26 cellular contexts compared by ENCODE assay signal in genomic region chr3:102017784-102018183, GRCh38.
A peak's percentile ranks its signal among the peaks of the same experiment; 100 is the strongest.
DNase-seq lines count a peak whose midpoint lies in the region; ATAC-seq, FAIRE-seq and TF ChIP-seq lines count a peak whose summit lies in the region.
"Had no signal": no experiment of that assay in that cellular context is flagged by ENCODE, and none has a peak within 500 bp of the region (broad histone marks: within the 10 kb centered on the region; RNA-seq: fewer than 3 reads in every experiment).

No MANE protein-coding gene starts in this region.

- no peak for TF ChIP-seq CTCF in natural killer cell (IDR thresholded peaks at IDR 0.05)
- TF ChIP-seq CTCF in colonic mucosa (IDR thresholded peaks at IDR 0.05): no peak
- TF ChIP-seq CTCF in transverse colon (IDR thresholded peaks at IDR 0.05): no peak

- H3K9me3 Mint-ChIP-seq in activated T-helper 17 cell treated with anti-CD3 and anti-CD28 coated beads, Interleukin-2, amount 50 U/mL, for 72 hours: peaks cover 1% of the 10 kb centered on the region
- no peaks in the 10 kb centered on the region for H3K9me3 Mint-ChIP-seq in natural killer cell

- H3K9ac ChIP-seq in colonic mucosa (ENCODE audit: low read depth in 2 of 2, low read length in 2 of 2): no peak overlapping the region

- no peaks in the 10 kb centered on the region for H3K4me1 ChIP-seq in colonic mucosa
- H3K4me1 ChIP-seq in transverse colon: no peaks in the 10 kb centered on the region
- H3K4me1 ChIP-seq: prostate gland, sigmoid colon had no signal

- TF ChIP-seq EP300 in transverse colon (IDR thresholded peaks at IDR 0.05; ENCODE audit: low read depth): no peak

- WGBS in transverse colon (ENCODE audit: low coverage in 1 of 2), 2 donors: 62 to 70% methylated on average over 2 of the region's 2 CpGs

- H3K9me3 ChIP-seq in colonic mucosa (no peaks in the 10 kb centered on the region), transverse colon (peaks cover 0 to 3% of the 10 kb centered on the region in 2 donors)
- H3K9me3 ChIP-seq: prostate gland had no signal

- in situ Hi-C loops in transverse colon (cut with MboI; ENCODE audit: low pct_ligation_motif_present in 1 of 4, low pct_unique_long_range_greater_than_20kb in 1 of 4, low sequenced_read_pairs in 3 of 4): no loop called here

- no peaks in the 10 kb centered on the region for H3K36me3 Mint-ChIP-seq in activated T-helper 17 cell treated with anti-CD3 and anti-CD28 coated beads, Interleukin-2, amount 50 U/mL, for 72 hours (ENCODE audit: low read depth)
- no peaks in the 10 kb centered on the region for H3K36me3 Mint-ChIP-seq in natural killer cell

- H3K27me3 ChIP-seq in colonic mucosa: no peaks in the 10 kb centered on the region
- no peaks in the 10 kb centered on the region for H3K27me3 ChIP-seq in transverse colon
- H3K27me3 ChIP-seq: brain microvascular endothelial cell, left lung, sigmoid colon, stomach, tibial nerve had no signal

- H3K4me3 Mint-ChIP-seq in activated T-helper 17 cell treated with anti-CD3 and anti-CD28 coated beads, Interleukin-2, amount 50 U/mL, for 72 hours: no peak overlapping the region
- no peak overlapping the region for H3K4me3 Mint-ChIP-seq in natural killer cell
- H3K4me3 Mint-ChIP-seq: activated CD8-positive, alpha-beta T cell treated with anti-CD3 and anti-CD28 coated beads for 36 hours had no signal

- H3K27me3 Mint-ChIP-seq in activated T-helper 17 cell treated with anti-CD3 and anti-CD28 coated beads, Interleukin-2, amount 50 U/mL, for 72 hours: no peaks in the 10 kb centered on the region
- peaks cover 10 to 14% of the 10 kb centered on the region in 2 donors for H3K27me3 Mint-ChIP-seq in natural killer cell (ENCODE audit: low read depth in 2 of 2)

- DNase-seq in GM18507 (ENCODE audit: extremely low spot score, insufficient read length, low read depth) (no peak), natural killer cell (no peak), colonic mucosa (no peak), C1 segment of cervical spinal cord (lab: John Stamatoyannopoulos, UW) (no peak), transverse colon (no peak)
- DNase-seq: activated CD8-positive, alpha-beta T cell treated with anti-CD3 and anti-CD28 coated beads for 36 hours; activated gamma-delta T cell treated with Interleukin-2 at 50 U/mL for 16 hours; brain microvascular endothelial cell; effector CD8-positive, alpha-beta T cell; foreskin fibroblast; left lung; NCI-H1417 treated with DMSO at 0.1 percent for 48 hours; NCI-H2107; NCI-H446; NCI-H82; SHP77 treated with DMSO at 0.1 percent for 48 hours; sigmoid colon; stimulated activated CD4-positive, alpha-beta T cell treated with anti-CD3 and anti-CD28 coated beads, Interleukin-15, amount 100 ng/mL, for 24 hours; stomach had no signal

- intact Hi-C loops in natural killer cell (cut with micrococcal nuclease): no loop called here
- intact Hi-C loops in colonic mucosa (cut with DNase I): no loop called here
- intact Hi-C loops in transverse colon (cut with DNase I; ENCODE audit: low total_unique reads): no loop called here

- H3K36me3 ChIP-seq in colonic mucosa (no peaks in the 10 kb centered on the region), transverse colon (no peaks in the 10 kb centered on the region)
- H3K36me3 ChIP-seq: brain microvascular endothelial cell, left lung, prostate gland, sigmoid colon, stomach, tibial nerve had no signal

- H3K4me1 Mint-ChIP-seq in activated T-helper 17 cell treated with anti-CD3 and anti-CD28 coated beads, Interleukin-2, amount 50 U/mL, for 72 hours: no peaks in the 10 kb centered on the region
- H3K4me1 Mint-ChIP-seq in natural killer cell: no peaks in the 10 kb centered on the region

- H3K27ac ChIP-seq in colonic mucosa: no peak overlapping the region
- H3K27ac ChIP-seq in transverse colon: no peak overlapping the region
- H3K27ac ChIP-seq: brain microvascular endothelial cell, left lung, prostate gland, sigmoid colon, stomach, tibial nerve had no signal

- peak overlapping the region; percentile 20 for H3K27ac Mint-ChIP-seq in activated T-helper 17 cell treated with anti-CD3 and anti-CD28 coated beads, Interleukin-2, amount 50 U/mL, for 72 hours
- H3K27ac Mint-ChIP-seq in natural killer cell: no peak overlapping the region
- H3K27ac Mint-ChIP-seq: activated CD8-positive, alpha-beta T cell treated with anti-CD3 and anti-CD28 coated beads for 36 hours had no signal

- ATAC-seq in GM19463 (IDR thresholded peaks at IDR 0.05; ENCODE audit: unreplicated experiment) (peak; percentile 50), HG03064 (IDR thresholded peaks at IDR 0.05; ENCODE audit: low read depth, unreplicated experiment) (peak; percentile 77), natural killer cell (no peak)
- ATAC-seq in activated T-helper 17 cell treated with anti-CD3 and anti-CD28 coated beads, Interleukin-2, amount 50 U/mL, for 72 hours (replicated peaks): no peak
- ATAC-seq: K562, left lung had no signal

- peak; percentile 12 for FAIRE-seq in GM18507 (lab: Jason Lieb, UNC)
- FAIRE-seq: D721Med, K562 had no signal

- TF ChIP-seq POLR2A in transverse colon (IDR thresholded peaks at IDR 0.05): no peak

- H3K4me3 ChIP-seq in colonic mucosa (no peak overlapping the region), transverse colon (no peak overlapping the region)
- H3K4me3 ChIP-seq: K562, left lung, prostate gland, sigmoid colon, stomach, tibial nerve had no signal

Comparison
In these comparisons a context has a peak if more than half of its experiments do, and no peak if none do; other contexts are left out.
1. ATAC-seq: peak in GM19463 (single experiment) and HG03064 (single experiment); none in activated T-helper 17 cell treated with anti-CD3 and anti-CD28 coated beads, Interleukin-2, amount 50 U/mL, for 72 hours (single experiment) and natural killer cell (0 of 3).